In the genomic region with DNA sequence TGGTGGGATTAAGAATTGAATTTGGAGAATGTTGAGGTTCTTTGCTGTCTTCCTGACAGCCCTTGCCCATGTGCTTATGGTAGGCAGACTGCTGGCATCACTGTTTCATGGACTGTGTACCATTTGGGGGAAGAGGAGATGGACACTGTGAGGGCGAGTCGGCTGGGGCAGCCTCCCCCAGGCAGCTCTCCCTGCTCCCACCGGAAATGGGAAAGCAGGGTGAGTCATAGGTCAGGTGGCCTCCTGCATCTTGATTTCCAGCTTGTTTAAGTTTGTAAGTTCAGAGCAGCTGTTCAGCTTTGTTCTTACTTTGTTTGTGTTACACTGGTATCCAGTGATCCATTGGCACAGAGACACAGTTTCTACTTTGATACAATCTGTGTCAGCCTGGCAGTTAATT, we compare ENCODE assay signal across 12 cellular contexts.
A peak's percentile ranks its signal among the peaks of the same experiment; 100 is the strongest.
DNase-seq lines count a peak whose midpoint lies in the region; ATAC-seq and TF ChIP-seq lines count a peak whose summit lies in the region.
"Had no signal": no experiment of that assay in that cellular context is flagged by ENCODE, and none has a peak within 500 bp of the region (broad histone marks: within the 10 kb centered on the region; RNA-seq: fewer than 3 reads in every experiment).

No MANE protein-coding gene starts in this region.

- peaks cover 14% of the 10 kb centered on the region for H3K4me1 Mint-ChIP-seq in GM23338

- ATAC-seq in GM23338 = no peak
- no peak for ATAC-seq in GM18867 (IDR thresholded peaks at IDR 0.05; ENCODE audit: unreplicated experiment)
- ATAC-seq in GM18502 (IDR thresholded peaks at IDR 0.05; ENCODE audit: poor library complexity, unreplicated experiment) = no peak
- ATAC-seq: heart right ventricle had no signal

- TF ChIP-seq CTCF in GM23338 (conservative IDR thresholded peaks at IDR 0.05; ENCODE audit: low read depth in 2 of 2) (no peak), fibroblast of mammary gland (conservative IDR thresholded peaks at IDR 0.05; ENCODE audit: control insufficient read depth, insufficient read depth, low read depth, low read length) (no peak), retinal pigment epithelial cell (conservative IDR thresholded peaks at IDR 0.05; ENCODE audit: low read depth, low read length) (no peak)

- H3K9me3 ChIP-seq in SJSA1 (replicated peaks) = no peaks in the 10 kb centered on the region
- H3K9me3 ChIP-seq: heart right ventricle had no signal

- H4K20me1 ChIP-seq in GM23338 (replicated peaks; ENCODE audit: insufficient read depth) = no peaks in the 10 kb centered on the region

- no peaks in the 10 kb centered on the region for H3F3A ChIP-seq in GM23338 (replicated peaks; ENCODE audit: low read depth)

- peaks cover 4% of the 10 kb centered on the region for H3K27me3 Mint-ChIP-seq in GM23338 (ENCODE audit: insufficient read depth, low read depth, poor library complexity)

- no peaks in the 10 kb centered on the region for H3K36me3 Mint-ChIP-seq in GM23338 (ENCODE audit: low read depth)

- 0 out of 2 replicates have a peak overlapping the region, but pooled peaks have one; percentile 28 for H2AFZ ChIP-seq in GM23338

- H3K4me3 ChIP-seq in GM23338 = no peak overlapping the region
- H3K4me3 ChIP-seq in SJSA1 = no peak overlapping the region
- H3K4me3 ChIP-seq in fibroblast of mammary gland (ENCODE audit: control insufficient read depth, low read depth, low read length) = no peak overlapping the region
- H3K4me3 ChIP-seq in retinal pigment epithelial cell (ENCODE audit: low read length) = no peak overlapping the region
- H3K4me3 ChIP-seq: heart right ventricle had no signal

- H3K9me2 ChIP-seq in GM23338 (ENCODE audit: insufficient read depth) = 0 out of 2 replicates have a peak, but pooled peaks cover 6% of the 10 kb centered on the region

- no peak overlapping the region for H3K27ac ChIP-seq in GM23338 (ENCODE audit: low read depth)
- peak overlapping the region; percentile 47 for H3K27ac ChIP-seq in SJSA1
- H3K27ac ChIP-seq: heart right ventricle had no signal

- H3K27ac Mint-ChIP-seq in GM23338 = no peak overlapping the region

- no peak overlapping the region for H3K4me2 ChIP-seq in GM23338

- no peaks in the 10 kb centered on the region for H3K79me2 ChIP-seq in GM23338 (replicated peaks; ENCODE audit: insufficient read depth)

- H3K9me3 Mint-ChIP-seq in GM23338 = no peaks in the 10 kb centered on the region

- H3K36me3 ChIP-seq in GM23338 (ENCODE audit: insufficient read depth) (no peaks in the 10 kb centered on the region), SJSA1 (no peaks in the 10 kb centered on the region)
- H3K36me3 ChIP-seq: heart right ventricle had no signal

- H3K27me3 ChIP-seq in GM23338 (ENCODE audit: insufficient read depth) = no peaks in the 10 kb centered on the region
- no peaks in the 10 kb centered on the region for H3K27me3 ChIP-seq in SJSA1 (replicated peaks)
- H3K27me3 ChIP-seq: heart right ventricle had no signal

- peaks cover 12% of the 10 kb centered on the region for H3K4me1 ChIP-seq in GM23338 (ENCODE audit: insufficient read depth)
- peaks cover 34% of the 10 kb centered on the region for H3K4me1 ChIP-seq in SJSA1 (replicated peaks)
- H3K4me1 ChIP-seq: heart right ventricle had no signal

- no peak overlapping the region for H3K4me3 Mint-ChIP-seq in GM23338

- no peak for DNase-seq in GM23338 (ENCODE audit: low spot score)
- peak; percentile 86 to 89 for DNase-seq in SJSA1 (ENCODE audit: low read depth in 1 of 2, low spot score in 2 of 2)
- DNase-seq in fibroblast of mammary gland (ENCODE audit: low read depth) = peak; percentile 95
- DNase-seq in retinal pigment epithelial cell (ENCODE audit: low read depth) = peak; percentile 58
- no peak for DNase-seq in NCI-H446 treated with DMSO at 0.1 percent for 48 hours (lab: John Stamatoyannopoulos, UW)
- DNase-seq: activated CD8-positive, alpha-beta memory T cell treated with anti-CD3 and anti-CD28 coated beads for 24 hours; heart right ventricle; NCI-H1105; stimulated activated CD4-positive, alpha-beta T cell treated with anti-CD3 and anti-CD28 coated beads, Interleukin-1b, Interleukin-23, amount 100 ng/mL, for 48 hours; substantia nigra had no signal

TF ChIP-seq in GM23338, 12 proteins besides CTCF, POLR2A, EP300 and RAD21:
- TF ChIP-seq EZH2 (IDR thresholded peaks at IDR 0.05; ENCODE audit: low read depth, unreplicated experiment) = no peak
- TF ChIP-seq, protein P1, sequence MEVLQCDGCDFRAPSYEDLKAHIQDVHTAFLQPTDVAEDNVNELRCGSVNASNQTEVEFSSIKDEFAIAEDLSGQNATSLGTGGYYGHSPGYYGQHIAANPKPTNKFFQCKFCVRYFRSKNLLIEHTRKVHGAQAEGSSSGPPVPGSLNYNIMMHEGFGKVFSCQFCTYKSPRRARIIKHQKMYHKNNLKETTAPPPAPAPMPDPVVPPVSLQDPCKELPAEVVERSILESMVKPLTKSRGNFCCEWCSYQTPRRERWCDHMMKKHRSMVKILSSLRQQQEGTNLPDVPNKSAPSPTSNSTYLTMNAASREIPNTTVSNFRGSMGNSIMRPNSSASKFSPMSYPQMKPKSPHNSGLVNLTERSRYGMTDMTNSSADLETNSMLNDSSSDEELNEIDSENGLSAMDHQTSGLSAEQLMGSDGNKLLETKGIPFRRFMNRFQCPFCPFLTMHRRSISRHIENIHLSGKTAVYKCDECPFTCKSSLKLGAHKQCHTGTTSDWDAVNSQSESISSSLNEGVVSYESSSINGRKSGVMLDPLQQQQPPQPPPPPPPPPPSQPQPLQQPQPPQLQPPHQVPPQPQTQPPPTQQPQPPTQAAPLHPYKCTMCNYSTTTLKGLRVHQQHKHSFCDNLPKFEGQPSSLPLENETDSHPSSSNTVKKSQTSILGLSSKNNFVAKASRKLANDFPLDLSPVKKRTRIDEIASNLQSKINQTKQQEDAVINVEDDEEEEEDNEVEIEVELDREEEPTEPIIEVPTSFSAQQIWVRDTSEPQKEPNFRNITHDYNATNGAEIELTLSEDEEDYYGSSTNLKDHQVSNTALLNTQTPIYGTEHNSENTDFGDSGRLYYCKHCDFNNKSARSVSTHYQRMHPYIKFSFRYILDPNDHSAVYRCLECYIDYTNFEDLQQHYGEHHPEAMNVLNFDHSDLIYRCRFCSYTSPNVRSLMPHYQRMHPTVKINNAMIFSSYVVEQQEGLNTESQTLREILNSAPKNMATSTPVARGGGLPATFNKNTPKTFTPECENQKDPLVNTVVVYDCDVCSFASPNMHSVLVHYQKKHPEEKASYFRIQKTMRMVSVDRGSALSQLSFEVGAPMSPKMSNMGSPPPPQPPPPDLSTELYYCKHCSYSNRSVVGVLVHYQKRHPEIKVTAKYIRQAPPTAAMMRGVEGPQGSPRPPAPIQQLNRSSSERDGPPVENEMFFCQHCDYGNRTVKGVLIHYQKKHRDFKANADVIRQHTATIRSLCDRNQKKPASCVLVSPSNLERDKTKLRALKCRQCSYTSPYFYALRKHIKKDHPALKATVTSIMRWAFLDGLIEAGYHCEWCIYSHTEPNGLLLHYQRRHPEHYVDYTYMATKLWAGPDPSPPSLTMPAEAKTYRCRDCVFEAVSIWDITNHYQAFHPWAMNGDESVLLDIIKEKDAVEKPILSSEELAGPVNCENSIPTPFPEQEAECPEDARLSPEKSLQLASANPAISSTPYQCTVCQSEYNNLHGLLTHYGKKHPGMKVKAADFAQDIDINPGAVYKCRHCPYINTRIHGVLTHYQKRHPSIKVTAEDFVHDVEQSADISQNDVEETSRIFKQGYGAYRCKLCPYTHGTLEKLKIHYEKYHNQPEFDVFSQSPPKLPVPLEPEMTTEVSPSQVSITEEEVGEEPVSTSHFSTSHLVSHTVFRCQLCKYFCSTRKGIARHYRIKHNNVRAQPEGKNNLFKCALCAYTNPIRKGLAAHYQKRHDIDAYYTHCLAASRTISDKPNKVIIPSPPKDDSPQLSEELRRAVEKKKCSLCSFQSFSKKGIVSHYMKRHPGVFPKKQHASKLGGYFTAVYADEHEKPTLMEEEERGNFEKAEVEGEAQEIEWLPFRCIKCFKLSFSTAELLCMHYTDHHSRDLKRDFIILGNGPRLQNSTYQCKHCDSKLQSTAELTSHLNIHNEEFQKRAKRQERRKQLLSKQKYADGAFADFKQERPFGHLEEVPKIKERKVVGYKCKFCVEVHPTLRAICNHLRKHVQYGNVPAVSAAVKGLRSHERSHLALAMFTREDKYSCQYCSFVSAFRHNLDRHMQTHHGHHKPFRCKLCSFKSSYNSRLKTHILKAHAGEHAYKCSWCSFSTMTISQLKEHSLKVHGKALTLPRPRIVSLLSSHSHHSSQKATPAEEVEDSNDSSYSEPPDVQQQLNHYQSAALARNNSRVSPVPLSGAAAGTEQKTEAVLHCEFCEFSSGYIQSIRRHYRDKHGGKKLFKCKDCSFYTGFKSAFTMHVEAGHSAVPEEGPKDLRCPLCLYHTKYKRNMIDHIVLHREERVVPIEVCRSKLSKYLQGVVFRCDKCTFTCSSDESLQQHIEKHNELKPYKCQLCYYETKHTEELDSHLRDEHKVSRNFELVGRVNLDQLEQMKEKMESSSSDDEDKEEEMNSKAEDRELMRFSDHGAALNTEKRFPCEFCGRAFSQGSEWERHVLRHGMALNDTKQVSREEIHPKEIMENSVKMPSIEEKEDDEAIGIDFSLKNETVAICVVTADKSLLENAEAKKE (CRISPR knock-in tag; IDR thresholded peaks at IDR 0.05) = no peak
- TF ChIP-seq, protein P2, sequence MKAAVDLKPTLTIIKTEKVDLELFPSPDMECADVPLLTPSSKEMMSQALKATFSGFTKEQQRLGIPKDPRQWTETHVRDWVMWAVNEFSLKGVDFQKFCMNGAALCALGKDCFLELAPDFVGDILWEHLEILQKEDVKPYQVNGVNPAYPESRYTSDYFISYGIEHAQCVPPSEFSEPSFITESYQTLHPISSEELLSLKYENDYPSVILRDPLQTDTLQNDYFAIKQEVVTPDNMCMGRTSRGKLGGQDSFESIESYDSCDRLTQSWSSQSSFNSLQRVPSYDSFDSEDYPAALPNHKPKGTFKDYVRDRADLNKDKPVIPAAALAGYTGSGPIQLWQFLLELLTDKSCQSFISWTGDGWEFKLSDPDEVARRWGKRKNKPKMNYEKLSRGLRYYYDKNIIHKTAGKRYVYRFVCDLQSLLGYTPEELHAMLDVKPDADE (IDR thresholded peaks at IDR 0.05) = no peak

Comparison
In these comparisons a context has a peak if more than half of its experiments do, and no peak if none do; other contexts are left out.
1. DNase-seq: peak in SJSA1 (2 of 2), fibroblast of mammary gland (single experiment) and retinal pigment epithelial cell (single experiment); none in GM23338 (single experiment) and NCI-H446 treated with DMSO at 0.1 percent for 48 hours (single experiment).